Comparison of ENCODE assay signal across 18 cellular contexts in the genomic region with DNA sequence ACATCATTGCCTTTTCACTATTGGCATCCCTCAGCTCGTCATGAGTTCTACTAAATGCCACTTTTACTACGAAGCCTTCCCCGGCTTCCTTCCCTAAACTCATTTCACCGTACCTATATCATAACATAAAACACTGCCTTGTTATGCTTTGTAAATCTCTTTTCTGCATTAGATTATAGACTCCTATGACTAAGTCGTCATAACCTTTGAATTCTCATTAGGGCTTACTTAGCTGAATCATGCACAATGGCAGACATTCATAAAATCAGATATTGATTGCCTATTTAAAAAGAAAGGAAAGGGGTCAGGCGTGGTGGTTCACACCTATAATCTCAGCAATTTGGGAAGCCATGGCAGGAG. TPM values are rescaled to one million over a fixed set of nuclear protein-coding genes. Genes with fewer than 3 reads are reported as not detected.
DNase-seq lines count a peak whose midpoint lies in the region; ATAC-seq, FAIRE-seq and TF ChIP-seq lines count a peak whose summit lies in the region.
"Had no signal": no experiment of that assay in that cellular context is flagged by ENCODE, and none has a peak within 500 bp of the region (broad histone marks: within the 10 kb centered on the region; RNA-seq: fewer than 3 reads in every experiment).

No MANE protein-coding gene starts in this region.

- H3K9me3 Mint-ChIP-seq in CD4-positive, alpha-beta memory T cell: peaks cover 3 to 21% (median 17%) of the 10 kb centered on the region in 8 donors
- H3K9me3 Mint-ChIP-seq in T-cell (peaks cover 8 to 16% (median 15%) of the 10 kb centered on the region in 3 donors), memory B cell (peaks cover 7% of the 10 kb centered on the region)

- FAIRE-seq in GM12892 (lab: Jason Lieb, UNC): peak; percentile 85

- POLR2A ChIA-PET in CD4-positive, alpha-beta memory T cell (lab: Charles Lee; ENCODE audit: partially characterized antibody): interaction anchor here (1.2 to 7.8 kb wide), 10 partner anchors 9 to 279 kb away, joined by 3 to 54 read pairs (median 6); partner anchors contain the start of gene BTG1
- POLR2A ChIA-PET in T-cell (lab: Charles Lee): interaction anchor here (0.6 to 2.8 kb wide), 7 partner anchors 10 to 79 kb away, joined by 3 to 15 read pairs (median 5); no protein-coding TSS in a partner anchor

- H3K9me3 ChIP-seq in CD4-positive, alpha-beta memory T cell (ENCODE audit: control insufficient read depth in 1 of 2, low read length in 2 of 2): no peaks in the 10 kb centered on the region
- H3K9me3 ChIP-seq in psoas muscle: peaks cover 16% of the 10 kb centered on the region

- H3K27me3 ChIP-seq in CD4-positive, alpha-beta memory T cell (ENCODE audit: insufficient read depth, low read length): no peaks in the 10 kb centered on the region
- H3K27me3 ChIP-seq in psoas muscle (ENCODE audit: insufficient read depth in 3 of 3, low read length in 2 of 3): no peaks in the 10 kb centered on the region
- H3K27me3 ChIP-seq: foreskin keratinocyte, neural progenitor cell had no signal

- H3K27ac Mint-ChIP-seq in CD4-positive, alpha-beta memory T cell: peak overlapping the region in 4 of 7 donors; percentile 38 to 83 (median 50)
- H3K27ac Mint-ChIP-seq in T-cell (peak overlapping the region; percentile 69 to 72), memory B cell (peak overlapping the region; percentile 81)
- H3K27ac Mint-ChIP-seq: neural progenitor cell had no signal

- H3K27me3 Mint-ChIP-seq in CD4-positive, alpha-beta memory T cell: no peaks in the 10 kb centered on the region
- H3K27me3 Mint-ChIP-seq in T-cell (no peaks in the 10 kb centered on the region), memory B cell (no peaks in the 10 kb centered on the region)

- CTCF ChIA-PET in CD4-positive, alpha-beta memory T cell (lab: Charles Lee; ENCODE audit: partially characterized antibody): interaction anchor here (1.1 to 2.3 kb wide), 2 partner anchors 10 to 50 kb away, joined by 4 to 10 read pairs; no protein-coding TSS in a partner anchor
- CTCF ChIA-PET in T-cell (lab: Charles Lee): interaction anchor here (0.5 to 1.0 kb wide), 3 partner anchors 13 to 214 kb away, joined by 3 read pairs; partner anchors contain the start of gene BTG1 (in 1 of the 2)

- H3K36me3 Mint-ChIP-seq in CD4-positive, alpha-beta memory T cell: peaks cover 45 to 58% of the 10 kb centered on the region in 2 donors
- peaks cover 71% of the 10 kb centered on the region for H3K36me3 Mint-ChIP-seq in T-cell
- peaks cover 32% of the 10 kb centered on the region for H3K36me3 Mint-ChIP-seq in memory B cell

- no peak for TF ChIP-seq POLR2A in GM12892 (IDR thresholded peaks at IDR 0.05; ENCODE audit: low read depth, low read length)

- TF ChIP-seq CTCF in GM20000 (IDR thresholded peaks at IDR 0.05; ENCODE audit: extremely low read depth, missing control alignments) (no peak), psoas muscle (IDR thresholded peaks at IDR 0.05) (no peak)

- peak in 1 of 4 experiments; percentile 21 for ATAC-seq in T-cell (replicated peaks in 1 of 4)
- peak; percentile 18 for ATAC-seq in memory B cell (ENCODE audit: low read depth)
- no peak for ATAC-seq in psoas muscle
- no peak for ATAC-seq in HG03045 (IDR thresholded peaks at IDR 0.05; ENCODE audit: unreplicated experiment)
- ATAC-seq: foreskin keratinocyte, sciatic nerve had no signal

- no peak overlapping the region for H3K4me3 ChIP-seq in CD4-positive, alpha-beta memory T cell (ENCODE audit: low read length in 2 of 2)
- H3K4me3 ChIP-seq in psoas muscle: no peak overlapping the region
- H3K4me3 ChIP-seq: GM23248, lung, neural progenitor cell had no signal

- H3K4me1 ChIP-seq in CD4-positive, alpha-beta memory T cell (ENCODE audit: insufficient read depth, low read length): peaks cover 39% of the 10 kb centered on the region
- no peaks in the 10 kb centered on the region for H3K4me1 ChIP-seq in psoas muscle
- H3K4me1 ChIP-seq: foreskin keratinocyte had no signal

- intact Hi-C loops in CD4-positive, alpha-beta memory T cell (cut with micrococcal nuclease): no loop called here
- intact Hi-C loops in psoas muscle (cut with DNase I): no loop called here

- H3K4me1 Mint-ChIP-seq in CD4-positive, alpha-beta memory T cell: peaks cover 32 to 68% (median 46%) of the 10 kb centered on the region in 4 donors
- H3K4me1 Mint-ChIP-seq in T-cell (peaks cover 63 to 71% (median 67%) of the 10 kb centered on the region in 3 donors), memory B cell (peaks cover 33% of the 10 kb centered on the region)
- H3K4me1 Mint-ChIP-seq: neural progenitor cell had no signal

- H3K27ac ChIP-seq in CD4-positive, alpha-beta memory T cell (ENCODE audit: low read depth, low read length): no peak overlapping the region
- no peak overlapping the region for H3K27ac ChIP-seq in psoas muscle
- H3K27ac ChIP-seq: C4-2B, foreskin keratinocyte, GM23248, neural progenitor cell had no signal

- WGBS in psoas muscle, 3 donors: 77 to 88% (median 85%) methylated on average over 6 of the region's 6 CpGs

- peak overlapping the region in 2 of 8 donors; percentile 2 to 43 for H3K4me3 Mint-ChIP-seq in CD4-positive, alpha-beta memory T cell
- H3K4me3 Mint-ChIP-seq in T-cell: peak overlapping the region; percentile 32 to 100 (median 40)
- H3K4me3 Mint-ChIP-seq in memory B cell: peak overlapping the region; percentile 18
- H3K4me3 Mint-ChIP-seq: neural progenitor cell had no signal

- no peak for DNase-seq in CD4-positive, alpha-beta memory T cell
- DNase-seq in GM12892 (ENCODE audit: insufficient read length) (no peak), T-cell (no peak), memory B cell (ENCODE audit: low spot score in 2 of 2) (no peak), GM20000 (ENCODE audit: low spot score) (no peak), psoas muscle (no peak), retina (no peak)
- DNase-seq: activated gamma-delta T cell; foreskin keratinocyte; GM23248; KBM-7; NCI-H1436 treated with DMSO at 0.1 percent for 48 hours; stimulated activated CD4-positive, alpha-beta T cell treated with anti-CD3 and anti-CD28 coated beads, Interleukin-4, amount 100 ng/mL, for 1 hour had no signal

- peaks cover 3% of the 10 kb centered on the region for H3K36me3 ChIP-seq in CD4-positive, alpha-beta memory T cell (ENCODE audit: insufficient read depth, low read length)
- no peaks in the 10 kb centered on the region for H3K36me3 ChIP-seq in psoas muscle (ENCODE audit: insufficient read depth in 1 of 2, low read depth in 1 of 2)

RNA-seq across cellular contexts. Expression of gene BTG1, which starts 21.0 kb away (rescaled TPM):
- total RNA-seq in CD4-positive, alpha-beta memory T cell: 100 to 1,000 TPM; 431 to 469 TPM
- 100 to 1,000 TPM; 339 to 765 TPM for polyA plus RNA-seq in CD4-positive, alpha-beta memory T cell
- 123 TPM for polyA plus RNA-seq in GM12892 (2012; ENCODE audit: missing spikeins)
- total RNA-seq in T-cell: 1,000 to 10,000 TPM in 2 of 5 donors, 100 to 1,000 TPM in 3; 484 to 1,238 (median 551) TPM
- total RNA-seq in psoas muscle: 10 to 100 TPM; 18.4 to 34.2 (median 28.5) TPM
- 10 to 100 TPM in 2 of 3 donors, 1 to 10 TPM in 1; 9.9 to 12.6 (median 10.6) TPM for polyA plus RNA-seq in psoas muscle

Comparison
In these comparisons a context has a peak if more than half of its experiments do, and no peak if none do; other contexts are left out.
1. RNA of gene BTG1, which starts 21.0 kb away (total RNA-seq): 484 to 1,238 TPM in T-cell and 431 to 469 TPM in CD4-positive, alpha-beta memory T cell; 18.4 to 34.2 TPM in psoas muscle; every median in the first group is over 10 times any median in the second.
2. Peak in every context shown above with its lines, with median percentiles within 50 percentile points of each other: H3K27ac Mint-ChIP-seq.